Comparison of ENCODE assay signal across 34 cellular contexts in genomic region chr20:10349118-10349517, GRCh38.
"Had no signal": no experiment of that assay in that cellular context is flagged by ENCODE, and none has a peak within 500 bp of the region (broad histone marks: within the 10 kb centered on the region; RNA-seq: fewer than 3 reads in every experiment).

No MANE protein-coding gene starts in this region.

- H3K4me3 ChIP-seq: adrenal gland, body of pancreas, colonic mucosa, esophagus squamous epithelium, gastroesophageal sphincter had no signal

- H3K27me3 ChIP-seq: adrenal gland, body of pancreas, colonic mucosa, esophagus squamous epithelium, gastroesophageal sphincter had no signal

- H3K4me3 Mint-ChIP-seq: activated CD4-positive, alpha-beta memory T cell treated with anti-CD3 and anti-CD28 coated beads for 36 hours; activated CD4-positive, alpha-beta T cell treated with anti-CD3 and anti-CD28 coated beads for 36 hours; activated CD4-positive, alpha-beta T cell treated with anti-CD3 and anti-CD28 coated beads, Interleukin-2, amount 10 ng/mL, durations not matched to agents 24 days and 14 days; activated CD8-positive, alpha-beta memory T cell treated with anti-CD3 and anti-CD28 coated beads, Interleukin-2, amount 10 ng/mL, durations not matched to agents 7 days and 5 days; activated CD8-positive, alpha-beta T cell treated with anti-CD3 and anti-CD28 coated beads, Interleukin-2, amount 10 ng/mL, durations not matched to agents 7 days and 5 days; activated naive CD4-positive, alpha-beta T cell treated with anti-CD3 and anti-CD28 coated beads for 36 hours; activated naive CD4-positive, alpha-beta T cell treated with anti-CD3 and anti-CD28 coated beads, Interleukin-2, amount 50 U/mL, for 24 hours; activated naive CD8-positive, alpha-beta T cell treated with anti-CD3 and anti-CD28 coated beads for 36 hours; activated naive CD8-positive, alpha-beta T cell treated with anti-CD3 and anti-CD28 coated beads, Interleukin-2, amount 50 U/mL, for 24 hours; activated T-helper 1 cell treated with anti-CD3 and anti-CD28 coated beads, Interleukin-12 subunit alpha, Interleukin-12 subunit beta, Interleukin-2, Interleukin-4 antibody, amounts not matched to agents 30 ng/mL and 10 ng/mL and 1 ng/mL, durations not matched to agents 14 hours and 24 hours and 36 hours; T-helper 17 cell; T-helper 2 cell treated with Interferon-gamma antibody and Interleukin-4, amounts not matched to agents 5 μg/mL and 100 μg/mL, for 36 hours had no signal

- DNase-seq: activated CD4-positive, alpha-beta memory T cell treated with anti-CD3 and anti-CD28 coated beads for 36 hours; activated CD4-positive, alpha-beta T cell treated with anti-CD3 and anti-CD28 coated beads for 36 hours; activated CD4-positive, alpha-beta T cell treated with anti-CD3 and anti-CD28 coated beads, Interleukin-2, amount 10 ng/mL, durations not matched to agents 24 days and 14 days; activated CD4-positive, CD25-positive, alpha-beta regulatory T cell; activated CD4-positive, CD25-positive, alpha-beta regulatory T cell treated with anti-CD3 and anti-CD28 coated beads, Interleukin-2, amount 50 U/mL, for 72 hours; activated CD8-positive, alpha-beta memory T cell treated with anti-CD3 and anti-CD28 coated beads, Interleukin-2, amount 10 ng/mL, durations not matched to agents 7 days and 5 days; activated CD8-positive, alpha-beta memory T cell treated with anti-CD3 and anti-CD28 coated beads, Interleukin-2, amount 50 U/mL, for 4 hours; activated CD8-positive, alpha-beta T cell treated with anti-CD3 and anti-CD28 coated beads, Interleukin-2, amount 10 ng/mL, durations not matched to agents 7 days and 5 days; activated effector memory CD4-positive, alpha-beta T cell treated with anti-CD3 and anti-CD28 coated beads, Interleukin-2, amount 50 U/mL, for 16 hours; activated naive CD4-positive, alpha-beta T cell treated with anti-CD3 and anti-CD28 coated beads for 36 hours; activated naive CD8-positive, alpha-beta T cell treated with anti-CD3 and anti-CD28 coated beads for 36 hours; activated naive CD8-positive, alpha-beta T cell treated with anti-CD3 and anti-CD28 coated beads, Interleukin-2, amount 50 U/mL, for 24 hours; activated T-cell treated with anti-CD3 and anti-CD28 coated beads, Interleukin-2, amount 50 U/mL, for 1 hour; activated T-cell treated with anti-CD3 and anti-CD28 coated beads, Interleukin-2, amount 50 U/mL, for 48 hours; adrenal gland; amygdala; aorta; body of pancreas; caudate nucleus; colonic mucosa; effector CD8-positive, alpha-beta T cell; esophagus squamous epithelium; foreskin melanocyte; T-helper 1 cell; T-helper 17 cell; T1000 had no signal

- H3K36me3 ChIP-seq: adrenal gland, colonic mucosa, esophagus squamous epithelium, gastroesophageal sphincter had no signal

- H3K9me3 ChIP-seq: adrenal gland, body of pancreas, colonic mucosa, esophagus squamous epithelium, gastroesophageal sphincter had no signal

- H3K4me1 ChIP-seq: colonic mucosa, esophagus squamous epithelium, gastroesophageal sphincter had no signal

- H3K27me3 Mint-ChIP-seq: activated CD4-positive, alpha-beta memory T cell treated with anti-CD3 and anti-CD28 coated beads for 36 hours; activated CD8-positive, alpha-beta memory T cell treated with anti-CD3 and anti-CD28 coated beads, Interleukin-2, amount 10 ng/mL, durations not matched to agents 7 days and 5 days; activated naive CD4-positive, alpha-beta T cell treated with anti-CD3 and anti-CD28 coated beads, Interleukin-2, amount 50 U/mL, for 24 hours; activated naive CD8-positive, alpha-beta T cell treated with anti-CD3 and anti-CD28 coated beads for 36 hours; activated naive CD8-positive, alpha-beta T cell treated with anti-CD3 and anti-CD28 coated beads, Interleukin-2, amount 50 U/mL, for 24 hours had no signal

- ATAC-seq: activated CD4-positive, alpha-beta T cell treated with anti-CD3 and anti-CD28 coated beads for 36 hours; activated CD8-positive, alpha-beta memory T cell treated with anti-CD3 and anti-CD28 coated beads, Interleukin-2, amount 10 ng/mL, durations not matched to agents 7 days and 5 days; activated CD8-positive, alpha-beta T cell treated with anti-CD3 and anti-CD28 coated beads, Interleukin-2, amount 10 ng/mL, durations not matched to agents 7 days and 5 days; activated naive CD8-positive, alpha-beta T cell treated with anti-CD3 and anti-CD28 coated beads, Interleukin-2, amount 50 U/mL, for 24 hours; body of pancreas; gastroesophageal sphincter; T-helper 17 cell had no signal

- H3K9me3 Mint-ChIP-seq: activated CD4-positive, alpha-beta memory T cell treated with anti-CD3 and anti-CD28 coated beads for 36 hours; activated naive CD4-positive, alpha-beta T cell treated with anti-CD3 and anti-CD28 coated beads for 36 hours; activated naive CD4-positive, alpha-beta T cell treated with anti-CD3 and anti-CD28 coated beads, Interleukin-2, amount 50 U/mL, for 24 hours; activated T-helper 1 cell treated with anti-CD3 and anti-CD28 coated beads, Interleukin-12 subunit alpha, Interleukin-12 subunit beta, Interleukin-2, Interleukin-4 antibody, amounts not matched to agents 30 ng/mL and 10 ng/mL and 1 ng/mL, durations not matched to agents 14 hours and 24 hours and 36 hours; activated T-helper 2 cell treated with anti-CD3 and anti-CD28 coated beads, Interferon-gamma antibody, Interleukin-2, Interleukin-4, amounts not matched to agents 10 μg/mL and 5 μg/mL and 100 μg/mL, durations not matched to agents 14 hours and 24 hours and 36 hours; T-helper 2 cell treated with Interferon-gamma antibody and Interleukin-4, amounts not matched to agents 5 μg/mL and 100 μg/mL, for 36 hours had no signal

- H3K27ac Mint-ChIP-seq: activated CD4-positive, alpha-beta memory T cell treated with anti-CD3 and anti-CD28 coated beads for 36 hours; activated CD4-positive, alpha-beta T cell treated with anti-CD3 and anti-CD28 coated beads for 36 hours; activated CD4-positive, alpha-beta T cell treated with anti-CD3 and anti-CD28 coated beads, Interleukin-2, amount 10 ng/mL, durations not matched to agents 24 days and 14 days; activated CD8-positive, alpha-beta memory T cell treated with anti-CD3 and anti-CD28 coated beads, Interleukin-2, amount 10 ng/mL, durations not matched to agents 7 days and 5 days; activated CD8-positive, alpha-beta T cell treated with anti-CD3 and anti-CD28 coated beads, Interleukin-2, amount 10 ng/mL, durations not matched to agents 7 days and 5 days; activated naive CD4-positive, alpha-beta T cell treated with anti-CD3 and anti-CD28 coated beads for 36 hours; activated naive CD4-positive, alpha-beta T cell treated with anti-CD3 and anti-CD28 coated beads, Interleukin-2, amount 50 U/mL, for 24 hours; activated naive CD8-positive, alpha-beta T cell treated with anti-CD3 and anti-CD28 coated beads for 36 hours; activated naive CD8-positive, alpha-beta T cell treated with anti-CD3 and anti-CD28 coated beads, Interleukin-2, amount 50 U/mL, for 24 hours; activated T-helper 1 cell treated with anti-CD3 and anti-CD28 coated beads, Interleukin-12 subunit alpha, Interleukin-12 subunit beta, Interleukin-2, Interleukin-4 antibody, amounts not matched to agents 30 ng/mL and 10 ng/mL and 1 ng/mL, durations not matched to agents 14 hours and 24 hours and 36 hours; activated T-helper 2 cell treated with anti-CD3 and anti-CD28 coated beads, Interferon-gamma antibody, Interleukin-2, Interleukin-4, amounts not matched to agents 10 μg/mL and 5 μg/mL and 100 μg/mL, durations not matched to agents 14 hours and 24 hours and 36 hours; T-helper 17 cell; T-helper 2 cell treated with Interferon-gamma antibody and Interleukin-4, amounts not matched to agents 5 μg/mL and 100 μg/mL, for 36 hours had no signal

- H3K36me3 Mint-ChIP-seq: activated CD4-positive, alpha-beta memory T cell treated with anti-CD3 and anti-CD28 coated beads for 36 hours; activated CD8-positive, alpha-beta memory T cell treated with anti-CD3 and anti-CD28 coated beads, Interleukin-2, amount 10 ng/mL, durations not matched to agents 7 days and 5 days; activated naive CD4-positive, alpha-beta T cell treated with anti-CD3 and anti-CD28 coated beads, Interleukin-2, amount 50 U/mL, for 24 hours had no signal

- FAIRE-seq: endometrium, endothelial cell of umbilical vein had no signal

- H3K27ac ChIP-seq: adrenal gland, body of pancreas, colonic mucosa, epithelial cell of prostate, esophagus squamous epithelium, gastroesophageal sphincter had no signal
